Comparison of ENCODE assay signal across 9 cellular contexts in genomic region chrX:5051831-5052491, GRCh38.
DNase-seq lines count a peak whose midpoint lies in the region.
"Had no signal": no experiment of that assay in that cellular context is flagged by ENCODE, and none has a peak within 500 bp of the region (broad histone marks: within the 10 kb centered on the region; RNA-seq: fewer than 3 reads in every experiment).

No MANE protein-coding gene starts in this region.

- DNase-seq in Ammon's horn (ENCODE audit: low spot score), result peak; percentile 45
- DNase-seq in RKO (ENCODE audit: low spot score), result peak; percentile 83
- peak; percentile 59 for DNase-seq in fibroblast of gingiva (ENCODE audit: low read depth)
- peak; percentile 95 for DNase-seq in myocyte (ENCODE audit: low read depth)
- DNase-seq in central memory CD4-positive, alpha-beta T cell, result no peak
- no peak for DNase-seq in NCI-H1092 treated with DMSO at 0.1 percent for 48 hours (lab: John Stamatoyannopoulos, UW)
- no peak for DNase-seq in NCI-H345 (lab: John Stamatoyannopoulos, UW)
- DNase-seq in mesenteric fat pad (ENCODE audit: low spot score), result no peak
- DNase-seq: CD4-positive, alpha-beta T cell had no signal

Comparison
In these comparisons a context has a peak if more than half of its experiments do, and no peak if none do; other contexts are left out.
1. DNase-seq: peak in Ammon's horn (single experiment), RKO (single experiment), fibroblast of gingiva (single experiment) and myocyte (single experiment); none in central memory CD4-positive, alpha-beta T cell (single experiment), NCI-H1092 treated with DMSO at 0.1 percent for 48 hours (single experiment), NCI-H345 (single experiment) and mesenteric fat pad (single experiment).